ENCODE assay signal across 8 cellular contexts in genomic region chr1:42335050-42335808, GRCh38. TPM values are rescaled to one million over a fixed set of nuclear protein-coding genes. Genes with fewer than 3 reads are reported as not detected.
A peak's percentile ranks its signal among the peaks of the same experiment; 100 is the strongest.
DNase-seq lines count a peak whose midpoint lies in the region; ATAC-seq and TF ChIP-seq lines count a peak whose summit lies in the region.

Gene FOXJ3 (minus strand): TSS chr1:42335235. CDS start chr1:42311093, 24,142 bp downstream.

- H3K4me1 Mint-ChIP-seq in activated CD4-positive, alpha-beta T cell treated with anti-CD3 and anti-CD28 coated beads for 36 hours = peaks cover 41% of the 10 kb centered on the region

- TF ChIP-seq CTCF in AG10803 (conservative IDR thresholded peaks at IDR 0.05; ENCODE audit: low read length) = peak; percentile 5; the same call in 1 of the 2 replicates
- no peak for TF ChIP-seq CTCF in choroid plexus epithelial cell (conservative IDR thresholded peaks at IDR 0.05; ENCODE audit: low read depth, low read length)

- no peaks in the 10 kb centered on the region for H3K9me3 Mint-ChIP-seq in activated CD4-positive, alpha-beta T cell treated with anti-CD3 and anti-CD28 coated beads for 36 hours (ENCODE audit: low read depth)

- ATAC-seq in GM19043 (IDR thresholded peaks at IDR 0.05; ENCODE audit: low read depth, unreplicated experiment) = peak; percentile 60
- ATAC-seq in HG03354 (IDR thresholded peaks at IDR 0.05; ENCODE audit: poor library complexity, severe bottlenecking, unreplicated experiment) = peak; percentile 84
- peak; percentile 89 for ATAC-seq in activated CD4-positive, alpha-beta T cell treated with anti-CD3 and anti-CD28 coated beads for 36 hours

- CTCF ChIA-PET in activated CD4-positive, alpha-beta T cell treated with anti-CD3 and anti-CD28 coated beads for 36 hours (lab: Charles Lee) = interaction anchor here (1.8 kb wide), 1 partner anchor 10 kb away, joined by 5 read pairs; no protein-coding TSS in a partner anchor

- no peaks in the 10 kb centered on the region for H3K27me3 Mint-ChIP-seq in activated CD4-positive, alpha-beta T cell treated with anti-CD3 and anti-CD28 coated beads for 36 hours

- H3K4me3 ChIP-seq in AG10803 (ENCODE audit: low read length) (peak within 1 kb of the TSS; percentile 97), choroid plexus epithelial cell (ENCODE audit: low read depth, low read length) (peak within 1 kb of the TSS; percentile 96)

- H3K4me3 Mint-ChIP-seq in activated CD4-positive, alpha-beta T cell treated with anti-CD3 and anti-CD28 coated beads for 36 hours = peak within 1 kb of the TSS; percentile 92

- DNase-seq in AG10803 (ENCODE audit: low read depth) (peak; percentile 98), NCI-H460 (ENCODE audit: extremely low read depth, low read depth) (peak; percentile 80), choroid plexus epithelial cell (ENCODE audit: low read depth) (peak; percentile 96), kidney tubule cell (ENCODE audit: low spot score) (peak; percentile 97)
- DNase-seq in activated CD4-positive, alpha-beta T cell treated with anti-CD3 and anti-CD28 coated beads for 36 hours = peak; percentile 97
- peak; percentile 80 to 88 for DNase-seq in stimulated activated CD4-positive, alpha-beta T cell treated with anti-CD3 and anti-CD28 coated beads, Interleukin-1b, Interleukin-23, amount 100 ng/mL, for 1 hour (ENCODE audit: low read depth in 2 of 2)

- POLR2A ChIA-PET in activated CD4-positive, alpha-beta T cell treated with anti-CD3 and anti-CD28 coated beads for 36 hours (lab: Charles Lee) = interaction anchor here (1.0 kb wide), 1 partner anchor 511 kb away, joined by 3 read pairs; the partner anchor contains the start of gene ZNF691

- no peaks in the 10 kb centered on the region for H3K36me3 Mint-ChIP-seq in activated CD4-positive, alpha-beta T cell treated with anti-CD3 and anti-CD28 coated beads for 36 hours (ENCODE audit: low read depth)

- intact Hi-C loops in activated CD4-positive, alpha-beta T cell treated with anti-CD3 and anti-CD28 coated beads for 36 hours (cut with DNase I, micrococcal nuclease) = loop anchor here (1.0 to 10.0 kb wide), 14 partner anchors 45 to 837 kb away; partner anchors contain the start of genes PPCS (in 2 of the 2), YBX1 (in 2 of the 2), ZMYND12 (in 2 of the 2) and C1orf50 (in 1 of the 2)

- peak within 1 kb of the TSS; percentile 89 for H3K27ac Mint-ChIP-seq in activated CD4-positive, alpha-beta T cell treated with anti-CD3 and anti-CD28 coated beads for 36 hours

RNA-seq across cellular contexts. Expression of gene FOXJ3, which starts in this region (rescaled TPM):
- 24.0 and 30.0 TPM in 2 replicates for total RNA-seq in NCI-H460 (2014; rRNA removed; shearing (Covaris generic))
- polyA plus RNA-seq in NCI-H460 (2014; cell fraction: nucleus; rRNA removed) = 23.6 and 27.8 TPM in 2 replicates
- total RNA-seq in activated CD4-positive, alpha-beta T cell treated with anti-CD3 and anti-CD28 coated beads for 36 hours = 10 to 100 TPM; 44.1 to 54.0 TPM

Comparison
In these comparisons a context has a peak if more than half of its experiments do, and no peak if none do; other contexts are left out.
1. Peak in every context shown above with its lines: DNase-seq, ATAC-seq and H3K4me3 ChIP-seq.